In the genomic region with DNA sequence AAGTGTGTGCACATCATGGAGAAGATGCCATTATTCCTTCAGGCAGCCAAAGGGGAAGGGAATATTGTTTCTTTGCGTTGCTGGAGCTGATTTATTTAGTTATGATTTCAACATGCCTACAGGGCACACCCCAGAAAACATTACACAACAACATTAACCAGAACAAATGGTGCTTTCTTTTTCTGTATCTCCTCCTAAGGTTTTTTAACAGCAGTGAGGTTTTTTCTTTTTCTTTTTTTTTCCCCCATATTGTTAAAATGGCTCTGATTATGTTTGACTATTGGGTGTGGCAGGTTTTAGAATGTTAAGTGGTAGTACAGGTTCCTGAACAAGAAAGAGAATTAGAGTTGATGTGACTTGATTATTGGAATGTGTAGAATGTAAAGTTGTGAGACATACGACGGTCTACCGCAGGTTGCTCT, we compare ENCODE assay signal across 11 cellular contexts.
DNase-seq lines count a peak whose midpoint lies in the region; ATAC-seq and TF ChIP-seq lines count a peak whose summit lies in the region.
"Had no signal": no experiment of that assay in that cellular context is flagged by ENCODE, and none has a peak within 500 bp of the region (broad histone marks: within the 10 kb centered on the region; RNA-seq: fewer than 3 reads in every experiment).

No MANE protein-coding gene starts in this region.

- peaks cover 24% of the 10 kb centered on the region for H3F3A ChIP-seq in PC-9 (ENCODE audit: insufficient read depth, low read depth)

- no peaks in the 10 kb centered on the region for H3K27me3 ChIP-seq in PC-9 (ENCODE audit: insufficient read depth, low read depth)
- H3K27me3 ChIP-seq: spleen had no signal

- H3K27ac Mint-ChIP-seq in chondrocyte (ENCODE audit: unreplicated experiment), result no peak overlapping the region

- peak; percentile 22 for DNase-seq in ELR (ENCODE audit: low read depth)
- peak; percentile 44 to 95 for DNase-seq in PC-9
- DNase-seq in foreskin fibroblast, result peak; percentile 36 to 77
- DNase-seq in renal cortical epithelial cell (ENCODE audit: low read depth), result peak; percentile 56
- DNase-seq in NCI-H2227 treated with DMSO at 0.1 percent for 48 hours (lab: John Stamatoyannopoulos, UW), result no peak
- no peak for DNase-seq in chondrocyte (ENCODE audit: low spot score)
- no peak for DNase-seq in activated CD4-positive, alpha-beta T cell treated with anti-CD3 and anti-CD28 coated beads, Interleukin-2, amount 50 U/mL, for 4 hours
- DNase-seq: caudate nucleus, DMS 273 treated with DMSO at 0.1 percent for 48 hours, spleen had no signal

- 0 out of 2 replicates have a peak, but pooled peaks cover 4% of the 10 kb centered on the region for H3K9me3 ChIP-seq in PC-9 (ENCODE audit: insufficient read depth, low read depth)
- H3K9me3 ChIP-seq: spleen had no signal

- H3K27me3 Mint-ChIP-seq in chondrocyte (ENCODE audit: low read depth), result no peaks in the 10 kb centered on the region

- H3K4me1 Mint-ChIP-seq in chondrocyte (ENCODE audit: low read depth), result peaks cover 8% of the 10 kb centered on the region

- H3K4me1 ChIP-seq in PC-9 (replicated peaks; ENCODE audit: insufficient read depth), result peaks cover 38% of the 10 kb centered on the region

- no peaks in the 10 kb centered on the region for H3K9me2 ChIP-seq in PC-9 (ENCODE audit: insufficient read depth)

- H3K27ac ChIP-seq in PC-9, result peak overlapping the region; percentile 77

- peak overlapping the region; percentile 76 for H3K4me2 ChIP-seq in PC-9

- no peak for ATAC-seq in GM18867 (IDR thresholded peaks at IDR 0.05; ENCODE audit: unreplicated experiment)

- intact Hi-C loops in PC-9 (cut with micrococcal nuclease; ENCODE audit: unreplicated experiment), result loop anchor here (1.0 to 5.0 kb wide), 5 partner anchors 173 to 495 kb away; no protein-coding TSS in a partner anchor

- no peaks in the 10 kb centered on the region for H3K79me2 ChIP-seq in PC-9 (ENCODE audit: low read depth)

- H4K20me1 ChIP-seq in PC-9 (ENCODE audit: insufficient read depth), result no peaks in the 10 kb centered on the region

- no peak overlapping the region for H2AFZ ChIP-seq in PC-9

- H3K4me3 ChIP-seq in PC-9, result peak overlapping the region; percentile 34; the same call in 1 of the 2 replicates
- H3K4me3 ChIP-seq in foreskin fibroblast (ENCODE audit: low read depth in 1 of 2, low read length in 2 of 2), result peak overlapping the region in 1 of 2 donors; percentile 11
- H3K4me3 ChIP-seq: spleen had no signal

- BruUV-seq in PC-9 (replicated peaks; lab: Mats Ljungman, UMichigan), result no TSS peak

- POLR2A ChIA-PET in PC-9 (lab: Charles Lee; ENCODE audit: unreplicated experiment), result interaction anchor here (0.6 to 0.7 kb wide), 2 partner anchors 47 to 226 kb away, joined by 3 to 4 read pairs; no protein-coding TSS in a partner anchor

- no peaks in the 10 kb centered on the region for H3K36me3 ChIP-seq in PC-9 (ENCODE audit: low read depth)

- H3K9me3 Mint-ChIP-seq in chondrocyte (ENCODE audit: low read depth), result no peaks in the 10 kb centered on the region

- no peaks in the 10 kb centered on the region for H3K36me3 Mint-ChIP-seq in chondrocyte (ENCODE audit: low read depth)

- no peak for TF ChIP-seq CTCF in PC-9 (conservative IDR thresholded peaks at IDR 0.05)
- TF ChIP-seq CTCF in foreskin fibroblast (IDR thresholded peaks at IDR 0.05; ENCODE audit: low read depth, low read length), result no peak
- TF ChIP-seq CTCF in chondrocyte (IDR thresholded peaks at IDR 0.05), result no peak

- CTCF ChIA-PET in PC-9 (lab: Charles Lee), result no interaction called here

- no peak overlapping the region for H3K4me3 Mint-ChIP-seq in chondrocyte (ENCODE audit: unreplicated experiment)

Comparison
In these comparisons a context has a peak if more than half of its experiments do, and no peak if none do; other contexts are left out.
1. DNase-seq: peak in ELR (single experiment), PC-9 (2 of 2), foreskin fibroblast (2 of 2) and renal cortical epithelial cell (single experiment); none in NCI-H2227 treated with DMSO at 0.1 percent for 48 hours (single experiment), chondrocyte (single experiment) and activated CD4-positive, alpha-beta T cell treated with anti-CD3 and anti-CD28 coated beads, Interleukin-2, amount 50 U/mL, for 4 hours (0 of 2).